Comparison of ENCODE assay signal across 22 cellular contexts in genomic region chr14:64632056-64632455, GRCh38.
A peak's percentile ranks its signal among the peaks of the same experiment; 100 is the strongest.
DNase-seq lines count a peak whose midpoint lies in the region; ATAC-seq and TF ChIP-seq lines count a peak whose summit lies in the region.
"Had no signal": no experiment of that assay in that cellular context is flagged by ENCODE, and none has a peak within 500 bp of the region (broad histone marks: within the 10 kb centered on the region; RNA-seq: fewer than 3 reads in every experiment).

No MANE protein-coding gene starts in this region.

- H3K27ac Mint-ChIP-seq in MCF 10A (ENCODE audit: low read depth, unreplicated experiment), result no peak overlapping the region
- peak overlapping the region; percentile 37 for H3K27ac Mint-ChIP-seq in mesothelial cell of epicardium
- H3K27ac Mint-ChIP-seq: activated naive CD4-positive, alpha-beta T cell treated with anti-CD3 and anti-CD28 coated beads for 36 hours; CD4-positive, alpha-beta T cell; natural killer cell; progenitor cell of endocrine pancreas; stimulated activated effector memory CD8-positive, alpha-beta T cell treated with anti-CD3 and anti-CD28 coated beads, Interleukin-12 subunit alpha, Interleukin-12 subunit beta, amount 100 ng/mL, for 72 hours had no signal

- no peak overlapping the region for H3K9ac ChIP-seq in mammary epithelial cell (ENCODE audit: insufficient read depth, low read length)

- H3K4me1 ChIP-seq in mammary epithelial cell (ENCODE audit: insufficient read depth, low read length), result peaks cover 11% of the 10 kb centered on the region
- H3K4me1 ChIP-seq in transverse colon, result peaks cover 25 to 63% (median 47%) of the 10 kb centered on the region in 4 donors
- H3K4me1 ChIP-seq: ascending aorta, left ventricle myocardium inferior had no signal

- TF ChIP-seq CTCF in mammary epithelial cell (conservative IDR thresholded peaks at IDR 0.05 in 1 of 2, IDR thresholded peaks at IDR 0.05 in 1 of 2; ENCODE audit: extremely low read depth in 1 of 2, insufficient read depth in 1 of 2, low read depth in 1 of 2, low read length in 2 of 2) (no peak), MCF 10A (IDR thresholded peaks at IDR 0.05; ENCODE audit: unreplicated experiment) (no peak), astrocyte of the spinal cord (IDR thresholded peaks at IDR 0.05; ENCODE audit: low read depth, low read length) (no peak), mesothelial cell of epicardium (IDR thresholded peaks at IDR 0.05; ENCODE audit: unreplicated experiment) (no peak), transverse colon (IDR thresholded peaks at IDR 0.05) (peak in 2 of 5 experiments; percentile 22 to 34)

- no peak for ATAC-seq in GM19351 (IDR thresholded peaks at IDR 0.05; ENCODE audit: unreplicated experiment)
- ATAC-seq: natural killer cell; stimulated activated effector memory CD8-positive, alpha-beta T cell treated with anti-CD3 and anti-CD28 coated beads, Interleukin-12 subunit alpha, Interleukin-12 subunit beta, amount 100 ng/mL, for 72 hours had no signal

- CTCF ChIA-PET in mammary epithelial cell (lab: Charles Lee; ENCODE audit: low non-redundant PET), result no interaction called here
- CTCF ChIA-PET in MCF 10A (lab: Yijun Ruan, JAX), result interaction anchor here (0.9 to 1.3 kb wide), 2 partner anchors 92 to 288 kb away, joined by 3 to 7 read pairs; partner anchors contain the start of gene HSPA2

- peak overlapping the region; percentile 4 for H2AFZ ChIP-seq in mammary epithelial cell (ENCODE audit: low read depth, low read length)

- H4K20me1 ChIP-seq in mammary epithelial cell (ENCODE audit: insufficient read depth, low read length), result no peaks in the 10 kb centered on the region

- POLR2A ChIA-PET in MCF 10A (lab: Yijun Ruan, JAX), result interaction anchor here (0.6 kb wide), 1 partner anchor 26 kb away, joined by 3 read pairs; no protein-coding TSS in a partner anchor

- TF ChIP-seq POLR2A in transverse colon (IDR thresholded peaks at IDR 0.05), result no peak

- in situ Hi-C loops in mammary epithelial cell (cut with MboI; ENCODE audit: low sequenced_read_pairs in 2 of 2) (loop anchor here (10.0 kb wide), 2 partner anchors 87 to 287 kb away; partner anchors contain the start of genes HSPA2 (in 2 of the 2) and PPP1R36 (in 2 of the 2)), astrocyte of the spinal cord (cut with HindIII; ENCODE audit: low sequenced_read_pairs) (no loop called here), transverse colon (cut with MboI; ENCODE audit: low pct_ligation_motif_present in 1 of 4, low pct_unique_long_range_greater_than_20kb in 1 of 4, low sequenced_read_pairs in 3 of 4) (loop anchor here (25.0 kb wide), 4 partner anchors 95 to 295 kb away; partner anchors contain the start of genes HSPA2 (in 1 of the 4), MTHFD1 (in 1 of the 4) and PPP1R36 (in 1 of the 4))

- 7% methylated on average over 5 of the region's 5 CpGs for WGBS in mammary epithelial cell (ENCODE audit: low coverage, missing lambda C conversion rate)
- 53% methylated on average over 5 of the region's 5 CpGs; no CpG with 5 or more reads in 1 of the 2 donors for WGBS in transverse colon (ENCODE audit: low coverage in 1 of 2), 2 donors

- no peaks in the 10 kb centered on the region for H3K36me3 ChIP-seq in mammary epithelial cell (ENCODE audit: insufficient read depth, low read length)
- no peaks in the 10 kb centered on the region for H3K36me3 ChIP-seq in transverse colon
- H3K36me3 ChIP-seq: ascending aorta, left ventricle myocardium inferior, upper lobe of left lung had no signal

- no peaks in the 10 kb centered on the region for H3K79me2 ChIP-seq in mammary epithelial cell (ENCODE audit: insufficient read depth, low read length)

- DNase-seq in mammary epithelial cell, result no peak
- DNase-seq in MCF 10A (ENCODE audit: unreplicated experiment), result no peak
- peak; percentile 30 for DNase-seq in astrocyte of the spinal cord (ENCODE audit: low read depth, low spot score)
- DNase-seq in mesothelial cell of epicardium (ENCODE audit: low spot score in 2 of 2, unreplicated experiment in 2 of 2), result no peak
- DNase-seq in transverse colon, result no peak
- DNase-seq in DMS153 treated with DMSO at 0.1 percent for 48 hours (lab: John Stamatoyannopoulos, UW; ENCODE audit: unreplicated experiment), result no peak
- DNase-seq in NCI-H748 treated with DMSO at 0.1 percent for 48 hours (lab: John Stamatoyannopoulos, UW), result no peak
- DNase-seq: activated CD4-positive, alpha-beta T cell treated with anti-CD3 and anti-CD28 coated beads for 48 hours; activated naive CD4-positive, alpha-beta T cell treated with anti-CD3 and anti-CD28 coated beads for 36 hours; CD4-positive, alpha-beta T cell; left ventricle myocardium inferior; natural killer cell; NCI-H2081 treated with DMSO at 0.1 percent for 48 hours; NCI-H524 treated with DMSO at 0.1 percent for 48 hours; stimulated activated CD4-positive, alpha-beta T cell treated with anti-CD3 and anti-CD28 coated beads, Interleukin-12 subunit alpha, Interleukin-12 subunit beta, amount 100 ng/mL, for 4 hours; T-helper 9 cell; upper lobe of left lung had no signal

- peaks cover 14% of the 10 kb centered on the region for H3K4me1 Mint-ChIP-seq in MCF 10A (ENCODE audit: insufficient read depth, unreplicated experiment)
- H3K4me1 Mint-ChIP-seq in mesothelial cell of epicardium, result peaks cover 30% of the 10 kb centered on the region
- H3K4me1 Mint-ChIP-seq: stimulated activated effector memory CD8-positive, alpha-beta T cell treated with anti-CD3 and anti-CD28 coated beads, Interleukin-12 subunit alpha, Interleukin-12 subunit beta, amount 100 ng/mL, for 72 hours had no signal

- dilution Hi-C loops in mammary epithelial cell (cut with HindIII; ENCODE audit: low sequenced_read_pairs), result no loop called here

- H3K4me3 ChIP-seq in mammary epithelial cell (replicated peaks in 1 of 3; ENCODE audit: insufficient read depth in 1 of 3, low read depth in 2 of 3, low read length in 3 of 3) (no peak overlapping the region), astrocyte of the spinal cord (ENCODE audit: low read depth, low read length) (no peak overlapping the region), transverse colon (no peak overlapping the region)
- H3K4me3 ChIP-seq: ascending aorta, left ventricle myocardium inferior, upper lobe of left lung had no signal

- no peaks in the 10 kb centered on the region for H3K27me3 Mint-ChIP-seq in MCF 10A (ENCODE audit: insufficient read depth, unreplicated experiment)
- no peaks in the 10 kb centered on the region for H3K27me3 Mint-ChIP-seq in mesothelial cell of epicardium (ENCODE audit: low read depth)
- H3K27me3 Mint-ChIP-seq: progenitor cell of endocrine pancreas had no signal

- TF ChIP-seq EP300 in transverse colon (IDR thresholded peaks at IDR 0.05; ENCODE audit: low read depth), result no peak

- H3K4me3 Mint-ChIP-seq in MCF 10A (ENCODE audit: unreplicated experiment) (no peak overlapping the region), mesothelial cell of epicardium (no peak overlapping the region)
- H3K4me3 Mint-ChIP-seq: activated naive CD4-positive, alpha-beta T cell treated with anti-CD3 and anti-CD28 coated beads for 36 hours; CD4-positive, alpha-beta T cell; natural killer cell; stimulated activated effector memory CD8-positive, alpha-beta T cell treated with anti-CD3 and anti-CD28 coated beads, Interleukin-12 subunit alpha, Interleukin-12 subunit beta, amount 100 ng/mL, for 72 hours had no signal

- H3K36me3 Mint-ChIP-seq in MCF 10A (ENCODE audit: insufficient read depth, unreplicated experiment) (peaks cover 4% of the 10 kb centered on the region), mesothelial cell of epicardium (no peaks in the 10 kb centered on the region)
- H3K36me3 Mint-ChIP-seq: natural killer cell; stimulated activated effector memory CD8-positive, alpha-beta T cell treated with anti-CD3 and anti-CD28 coated beads, Interleukin-12 subunit alpha, Interleukin-12 subunit beta, amount 100 ng/mL, for 72 hours had no signal

- intact Hi-C loops in mammary epithelial cell (cut with micrococcal nuclease), result no loop called here
- intact Hi-C loops in MCF 10A (cut with micrococcal nuclease), result no loop called here
- intact Hi-C loops in transverse colon (cut with DNase I; ENCODE audit: low total_unique reads), result no loop called here

- H3K9me3 Mint-ChIP-seq in MCF 10A (ENCODE audit: unreplicated experiment) (no peaks in the 10 kb centered on the region), mesothelial cell of epicardium (no peaks in the 10 kb centered on the region)
- H3K9me3 Mint-ChIP-seq: activated naive CD4-positive, alpha-beta T cell treated with anti-CD3 and anti-CD28 coated beads for 36 hours; CD4-positive, alpha-beta T cell; natural killer cell; stimulated activated effector memory CD8-positive, alpha-beta T cell treated with anti-CD3 and anti-CD28 coated beads, Interleukin-12 subunit alpha, Interleukin-12 subunit beta, amount 100 ng/mL, for 72 hours had no signal

- H3K27ac ChIP-seq in mammary epithelial cell (ENCODE audit: insufficient read depth, low read depth, low read length) (no peak overlapping the region), transverse colon (peak overlapping the region; percentile 72 to 83 (median 77))
- H3K27ac ChIP-seq: 22Rv1, ascending aorta, left ventricle myocardium inferior, upper lobe of left lung had no signal

- H3K9me3 ChIP-seq in mammary epithelial cell (replicated peaks; ENCODE audit: insufficient read depth, low read length), result no peaks in the 10 kb centered on the region
- no peaks in the 10 kb centered on the region for H3K9me3 ChIP-seq in transverse colon
- H3K9me3 ChIP-seq: ascending aorta, left ventricle myocardium inferior, upper lobe of left lung had no signal

- H3K27me3 ChIP-seq in mammary epithelial cell (ENCODE audit: insufficient read depth, low read length) (no peaks in the 10 kb centered on the region), transverse colon (no peaks in the 10 kb centered on the region)
- H3K27me3 ChIP-seq: ascending aorta, upper lobe of left lung had no signal

- BruUV-seq in mammary epithelial cell (replicated peaks; lab: Mats Ljungman, UMichigan) (no TSS peak), MCF 10A (replicated peaks; lab: Mats Ljungman, UMichigan) (no TSS peak)

- H3K4me2 ChIP-seq in mammary epithelial cell (ENCODE audit: insufficient read depth, low read depth, low read length), result no peak overlapping the region
